Comparison of ENCODE assay signal across 8 cellular contexts in genomic region chr4:60805500-60806313, GRCh38.
DNase-seq lines count a peak whose midpoint lies in the region; ATAC-seq and TF ChIP-seq lines count a peak whose summit lies in the region.

No MANE protein-coding gene starts in this region.

- no peak overlapping the region for H3K9ac ChIP-seq in SK-N-MC (ENCODE audit: insufficient read length)

- no peaks in the 10 kb centered on the region for H3K9me2 ChIP-seq in hepatocyte (replicated peaks; ENCODE audit: insufficient read depth)

- DNase-seq in EL (peak; percentile 11), HS-27A (ENCODE audit: low read depth) (peak; percentile 26), SK-N-MC (ENCODE audit: low read depth, low spot score) (peak; percentile 5), hepatocyte (ENCODE audit: low spot score) (peak; percentile 48), NCI-H524 treated with DMSO at 0.1 percent for 48 hours (lab: John Stamatoyannopoulos, UW) (no peak), GF-D8 (lab: John Stamatoyannopoulos, UW) (no peak), T1000 (lab: John Stamatoyannopoulos, UW) (no peak)

- no peaks in the 10 kb centered on the region for H3K27me3 ChIP-seq in hepatocyte

- H3K27ac ChIP-seq in SK-N-MC: no peak overlapping the region
- H3K27ac ChIP-seq in hepatocyte: no peak overlapping the region

- no peaks in the 10 kb centered on the region for H3K36me3 ChIP-seq in SK-N-MC (ENCODE audit: insufficient read depth, low read length)
- no peaks in the 10 kb centered on the region for H3K36me3 ChIP-seq in hepatocyte (replicated peaks; ENCODE audit: insufficient read depth, low read depth)

- no peaks in the 10 kb centered on the region for H3K4me1 ChIP-seq in hepatocyte (ENCODE audit: insufficient read depth)

- H4K20me1 ChIP-seq in hepatocyte (ENCODE audit: insufficient read depth, poor library complexity, severe bottlenecking): no peaks in the 10 kb centered on the region

- H2AFZ ChIP-seq in hepatocyte: no peak overlapping the region

- no peak overlapping the region for H3K4me3 ChIP-seq in SK-N-MC
- no peak overlapping the region for H3K4me3 ChIP-seq in hepatocyte

- ATAC-seq in GM21381 (IDR thresholded peaks at IDR 0.05; ENCODE audit: unreplicated experiment): no peak

- H3K4me2 ChIP-seq in hepatocyte: no peak overlapping the region

- no peaks in the 10 kb centered on the region for H3K79me2 ChIP-seq in hepatocyte

- peak; percentile 57 for TF ChIP-seq CTCF in hepatocyte (IDR thresholded peaks at IDR 0.05; ENCODE audit: poor library complexity)

- H3K9me3 ChIP-seq in SK-N-MC (ENCODE audit: low read depth, low read length) (no peaks in the 10 kb centered on the region), hepatocyte (ENCODE audit: low read depth) (no peaks in the 10 kb centered on the region)

- WGBS in hepatocyte (ENCODE audit: low lambda C conversion rate, missing lambda C conversion rate): 44% methylated on average over 6 of the region's 6 CpGs

Comparison
In these comparisons a context has a peak if more than half of its experiments do, and no peak if none do; other contexts are left out.
1. DNase-seq: peak in EL (single experiment), HS-27A (single experiment), SK-N-MC (single experiment) and hepatocyte (single experiment); none in NCI-H524 treated with DMSO at 0.1 percent for 48 hours (single experiment), GF-D8 (single experiment) and T1000 (single experiment).